ENCODE assay signal across 23 cellular contexts in genomic region chr11:106177311-106177710, GRCh38.
"Had no signal": no experiment of that assay in that cellular context is flagged by ENCODE, and none has a peak within 500 bp of the region (broad histone marks: within the 10 kb centered on the region; RNA-seq: fewer than 3 reads in every experiment).

No MANE protein-coding gene starts in this region.

- ATAC-seq: activated CD4-positive, alpha-beta T cell treated with anti-CD3 and anti-CD28 coated beads for 36 hours; activated T-helper 17 cell treated with anti-CD3 and anti-CD28 coated beads, Interleukin-2, amount 50 U/mL, for 72 hours had no signal

- H3K36me3 Mint-ChIP-seq: activated naive CD8-positive, alpha-beta T cell had no signal

- H3K9me3 Mint-ChIP-seq: activated naive CD4-positive, alpha-beta T cell treated with anti-CD3 and anti-CD28 coated beads for 36 hours; activated T-helper 17 cell treated with anti-CD3 and anti-CD28 coated beads, Interleukin-2, amount 50 U/mL, for 72 hours had no signal

- H3K27me3 Mint-ChIP-seq: activated CD4-positive, alpha-beta memory T cell treated with anti-CD3 and anti-CD28 coated beads, Interleukin-2, amount 10 ng/mL, durations not matched to agents 7 days and 5 days; activated CD4-positive, alpha-beta T cell treated with anti-CD3 and anti-CD28 coated beads for 36 hours had no signal

- DNase-seq: activated CD4-positive, alpha-beta memory T cell treated with anti-CD3 and anti-CD28 coated beads, Interleukin-2, amount 10 ng/mL, durations not matched to agents 7 days and 5 days; activated CD4-positive, alpha-beta T cell treated with anti-CD3 and anti-CD28 coated beads for 36 hours; activated CD4-positive, alpha-beta T cell treated with anti-CD3 and anti-CD28 coated beads, Interleukin-2, amount 50 U/mL, for 1 hour; activated gamma-delta T cell; activated naive CD4-positive, alpha-beta T cell treated with anti-CD3 and anti-CD28 coated beads for 36 hours; activated T-cell treated with anti-CD3 and anti-CD28 coated beads for 4 hours; activated T-cell treated with anti-CD3 and anti-CD28 coated beads, Interleukin-2, amount 50 U/mL, for 48 hours; amygdala; brain microvascular endothelial cell; NCI-H1092 treated with DMSO at 0.1 percent for 48 hours; NCI-H1417 treated with DMSO at 0.1 percent for 48 hours; NCI-H1694; NCI-H2029; NCI-H345; NCI-H510A; NCI-H526 treated with DMSO at 0.1 percent for 48 hours; NCI-H82; T-helper 1 cell had no signal

- H3K36me3 ChIP-seq: brain microvascular endothelial cell, cardiac muscle cell had no signal

- H3K4me3 Mint-ChIP-seq: activated CD4-positive, alpha-beta memory T cell treated with anti-CD3 and anti-CD28 coated beads, Interleukin-2, amount 10 ng/mL, durations not matched to agents 7 days and 5 days; activated CD4-positive, alpha-beta T cell treated with anti-CD3 and anti-CD28 coated beads for 36 hours; activated naive CD4-positive, alpha-beta T cell treated with anti-CD3 and anti-CD28 coated beads for 36 hours; activated naive CD8-positive, alpha-beta T cell; activated T-helper 17 cell treated with anti-CD3 and anti-CD28 coated beads, Interleukin-2, amount 50 U/mL, for 72 hours had no signal

- H3K4me1 Mint-ChIP-seq: activated CD4-positive, alpha-beta memory T cell treated with anti-CD3 and anti-CD28 coated beads, Interleukin-2, amount 10 ng/mL, durations not matched to agents 7 days and 5 days; activated CD4-positive, alpha-beta T cell treated with anti-CD3 and anti-CD28 coated beads for 36 hours; activated T-helper 17 cell treated with anti-CD3 and anti-CD28 coated beads, Interleukin-2, amount 50 U/mL, for 72 hours had no signal

- H3K27ac Mint-ChIP-seq: activated CD4-positive, alpha-beta memory T cell treated with anti-CD3 and anti-CD28 coated beads, Interleukin-2, amount 10 ng/mL, durations not matched to agents 7 days and 5 days; activated CD4-positive, alpha-beta T cell treated with anti-CD3 and anti-CD28 coated beads for 36 hours; activated naive CD4-positive, alpha-beta T cell treated with anti-CD3 and anti-CD28 coated beads for 36 hours; activated naive CD8-positive, alpha-beta T cell; activated T-helper 17 cell treated with anti-CD3 and anti-CD28 coated beads, Interleukin-2, amount 50 U/mL, for 72 hours had no signal

- H3K27me3 ChIP-seq: brain microvascular endothelial cell, cardiac muscle cell had no signal

- H3K27ac ChIP-seq: brain microvascular endothelial cell, cardiac muscle cell, SK-N-MC, VCaP had no signal

- H3K4me3 ChIP-seq: cardiac muscle cell, SK-N-MC had no signal
